ENCODE assay signal across 1 cellular context in genomic region chr5:31825775-31826068, GRCh38.
TF ChIP-seq lines count a peak whose summit lies in the region.

No MANE protein-coding gene starts in this region.

TF ChIP-seq in HEK293, 187 proteins besides CTCF, POLR2A, EP300 and RAD21:
- TF ChIP-seq SCRT1 (tag by site-specific recombination; IDR thresholded peaks at IDR 0.05; ENCODE audit: borderline replicate concordance) = peak; percentile 87
- peak; percentile 90 for TF ChIP-seq SCRT2 (tag by site-specific recombination; IDR thresholded peaks at IDR 0.05)
- TF ChIP-seq ZNF433 (tag by site-specific recombination; IDR thresholded peaks at IDR 0.05; ENCODE audit: low read depth) = no peak
- TF ChIP-seq ZNF174 (tag by site-specific recombination; IDR thresholded peaks at IDR 0.05) = no peak
